Comparison of ENCODE assay signal across 1 cellular context in genomic region chr10:21526952-21527633, GRCh38.
TF ChIP-seq lines count a peak whose summit lies in the region.

No MANE protein-coding gene starts in this region.

TF ChIP-seq in GM23338, 12 proteins besides CTCF, POLR2A, EP300 and RAD21 (continued from another document):
- TF ChIP-seq ZNF462 (CRISPR knock-in tag; IDR thresholded peaks at IDR 0.05) (no peak), POLR2AphosphoS5 (IDR thresholded peaks at IDR 0.05; ENCODE audit: low read depth) (no peak; the same call in 1 of the 2 replicates), ZNF331 (CRISPR knock-in tag; IDR thresholded peaks at IDR 0.05; ENCODE audit: low read depth) (no peak), STAT1 (IDR thresholded peaks at IDR 0.05; ENCODE audit: unreplicated experiment) (no peak), JUNB (IDR thresholded peaks at IDR 0.05; ENCODE audit: unreplicated experiment) (no peak)
TF ChIP-seq in GM23338: peak in this region for 0.
